ENCODE assay signal across 12 cellular contexts in the genomic region with DNA sequence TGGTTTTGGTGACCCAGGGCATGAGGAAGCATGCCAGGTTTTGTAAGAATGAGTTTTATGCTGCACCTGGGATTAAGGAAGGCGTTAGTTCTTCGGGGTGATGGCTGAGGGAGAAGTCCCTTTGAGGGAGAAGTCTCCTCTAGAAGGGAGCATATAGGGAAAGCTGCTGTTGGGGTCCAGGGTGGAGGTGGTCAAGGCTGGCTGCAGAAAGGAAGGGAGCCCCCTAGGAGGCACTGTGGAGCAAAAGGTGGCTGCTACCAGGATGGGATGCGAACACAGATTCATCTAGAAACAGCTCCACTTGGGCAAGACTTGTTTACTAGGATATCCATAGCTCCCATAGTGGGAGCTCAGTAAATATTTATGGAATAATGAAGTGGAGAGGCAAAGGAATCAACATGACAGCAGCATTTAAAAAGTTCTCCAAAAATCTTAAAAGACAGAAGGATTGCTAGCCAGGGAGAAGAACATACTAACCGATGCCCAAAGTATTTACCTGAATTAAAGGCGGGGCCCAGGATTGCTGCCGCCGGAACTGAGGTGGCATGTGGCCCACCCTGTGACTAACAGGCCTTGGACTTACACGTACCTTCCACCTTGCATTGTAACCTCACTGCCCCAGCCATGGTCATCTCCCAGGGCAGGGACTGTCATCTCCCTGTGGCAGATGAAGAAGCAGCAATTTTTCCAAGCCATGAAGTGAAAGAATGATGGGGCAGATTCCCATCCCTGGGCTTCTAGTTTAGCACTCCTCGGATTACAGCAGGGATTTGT. TPM values are rescaled to one million over a fixed set of nuclear protein-coding genes. Genes with fewer than 3 reads are reported as not detected.
DNase-seq lines count a peak whose midpoint lies in the region; ATAC-seq, FAIRE-seq and TF ChIP-seq lines count a peak whose summit lies in the region.
"Had no signal": no experiment of that assay in that cellular context is flagged by ENCODE, and none has a peak within 500 bp of the region (broad histone marks: within the 10 kb centered on the region; RNA-seq: fewer than 3 reads in every experiment).

No MANE protein-coding gene starts in this region.

- H3K9me3 ChIP-seq in cardiac muscle cell (ENCODE audit: low read depth) (no peaks in the 10 kb centered on the region), right atrium auricular region (no peaks in the 10 kb centered on the region), adipocyte (ENCODE audit: control insufficient read depth, low read length) (no peaks in the 10 kb centered on the region), keratinocyte (ENCODE audit: control insufficient read depth, low read depth, low read length) (no peaks in the 10 kb centered on the region)
- H3K9me3 ChIP-seq: BLaER1 had no signal

- no peaks in the 10 kb centered on the region for H3K36me3 ChIP-seq in cardiac muscle cell
- peaks cover 10% of the 10 kb centered on the region for H3K36me3 ChIP-seq in right atrium auricular region
- peaks cover 86% of the 10 kb centered on the region for H3K36me3 ChIP-seq in adipocyte (ENCODE audit: control insufficient read depth, insufficient read depth, low read length, severe bottlenecking)
- H3K36me3 ChIP-seq in keratinocyte (ENCODE audit: control insufficient read depth in 2 of 2, extremely low read depth in 1 of 2, insufficient read depth in 2 of 2, low read length in 2 of 2): no peaks in the 10 kb centered on the region
- H3K36me3 ChIP-seq: BLaER1 had no signal

- H4K20me1 ChIP-seq in keratinocyte (ENCODE audit: control insufficient read depth, extremely low read depth, insufficient read depth, low read length): no peaks in the 10 kb centered on the region
- H4K20me1 ChIP-seq: BLaER1 had no signal

- H3K9me1 ChIP-seq in keratinocyte (ENCODE audit: control insufficient read depth, extremely low read depth, insufficient read depth, low read length): no peaks in the 10 kb centered on the region

- no peak overlapping the region for H2AFZ ChIP-seq in keratinocyte (ENCODE audit: control insufficient read depth, low read length)

- peak overlapping the region; percentile 79 for H3K27ac ChIP-seq in cardiac muscle cell
- H3K27ac ChIP-seq in right atrium auricular region: peak overlapping the region in 1 of 2 donors; percentile 54
- H3K27ac ChIP-seq in keratinocyte (ENCODE audit: control insufficient read depth, insufficient read depth, low read length): peak overlapping the region; percentile 30
- H3K27ac ChIP-seq in coronary artery: no peak overlapping the region
- H3K27ac ChIP-seq: BLaER1 had no signal

- peak overlapping the region; percentile 37 for H3K4me2 ChIP-seq in keratinocyte (ENCODE audit: control insufficient read depth, extremely low read depth, insufficient read depth, low read depth, low read length)

- no peak for ATAC-seq in stimulated activated naive CD8-positive, alpha-beta T cell treated with anti-CD3 and anti-CD28 coated beads, Interleukin-15, Interleukin-2, amounts not matched to agents 100 U/mL and 50 U/mL, for 24 hours
- no peak for ATAC-seq in HG02642 (IDR thresholded peaks at IDR 0.05; ENCODE audit: poor library complexity, unreplicated experiment)

- FAIRE-seq in keratinocyte (lab: Jason Lieb, UNC): no peak
- FAIRE-seq: GM18507 had no signal

- dilution Hi-C loops in keratinocyte (cut with MboI; ENCODE audit: extremely low pct_ligation_motif_present, low sequenced_read_pairs): no loop called here

- no peaks in the 10 kb centered on the region for H3K79me2 ChIP-seq in keratinocyte (ENCODE audit: control insufficient read depth, insufficient read depth, low read length)

- H3K27me3 ChIP-seq in cardiac muscle cell (no peaks in the 10 kb centered on the region), right atrium auricular region (no peaks in the 10 kb centered on the region), adipocyte (replicated peaks; ENCODE audit: control insufficient read depth, insufficient read depth, low read length) (no peaks in the 10 kb centered on the region), keratinocyte (ENCODE audit: control insufficient read depth, extremely low read depth, insufficient read depth, low read length) (no peaks in the 10 kb centered on the region)
- H3K27me3 ChIP-seq: BLaER1 had no signal

- peak; percentile 56 for TF ChIP-seq CTCF in cardiac muscle cell (IDR thresholded peaks at IDR 0.05; ENCODE audit: low read depth, low read length)
- peak in 1 of 2 donors; percentile 31 for TF ChIP-seq CTCF in right atrium auricular region (IDR thresholded peaks at IDR 0.05)
- peak; percentile 25 to 53 (median 37) for TF ChIP-seq CTCF in keratinocyte (optimal IDR thresholded peaks at IDR 0.05 in 1 of 3, IDR thresholded peaks at IDR 0.05 in 1 of 3, conservative IDR thresholded peaks at IDR 0.05 in 1 of 3; ENCODE audit: extremely low read depth in 1 of 3, insufficient read depth in 2 of 3, low read length in 3 of 3)
- TF ChIP-seq CTCF in coronary artery (IDR thresholded peaks at IDR 0.05): no peak

- H3K4me1 ChIP-seq in cardiac muscle cell (ENCODE audit: low read depth) (peaks cover 31% of the 10 kb centered on the region), right atrium auricular region (peaks cover 0 to 42% of the 10 kb centered on the region in 2 donors), adipocyte (ENCODE audit: control insufficient read depth, insufficient read depth, low read length) (peaks cover 46% of the 10 kb centered on the region), keratinocyte (ENCODE audit: control insufficient read depth, extremely low read depth, insufficient read depth, low read length) (peaks cover 60% of the 10 kb centered on the region)

- no peak overlapping the region for H3K4me3 ChIP-seq in cardiac muscle cell
- no peak overlapping the region for H3K4me3 ChIP-seq in right atrium auricular region
- H3K4me3 ChIP-seq in adipocyte (ENCODE audit: low read length): no peak overlapping the region
- H3K4me3 ChIP-seq in keratinocyte (ENCODE audit: control insufficient read depth in 2 of 3, extremely low read depth in 1 of 3, insufficient read depth in 2 of 3, low read depth in 1 of 3, low read length in 3 of 3): no peak overlapping the region
- H3K4me3 ChIP-seq in coronary artery: no peak overlapping the region
- H3K4me3 ChIP-seq: BLaER1 had no signal

- DNase-seq in cardiac muscle cell (ENCODE audit: low read depth in 1 of 2, low spot score in 1 of 2) (peak in 1 of 2 donors; percentile 28), right atrium auricular region (ENCODE audit: low spot score) (no peak), adipocyte (ENCODE audit: low read depth) (peak; percentile 24), keratinocyte (ENCODE audit: low read depth, low spot score) (no peak), KG1 (lab: John Stamatoyannopoulos, UW) (no peak), coronary artery (ENCODE audit: low spot score) (no peak)
- no peak for DNase-seq in stimulated activated naive CD8-positive, alpha-beta T cell treated with anti-CD3 and anti-CD28 coated beads, Interleukin-15, Interleukin-2, amounts not matched to agents 100 U/mL and 50 U/mL, for 24 hours
- DNase-seq: cortex of kidney, NCI-H2171 treated with DMSO at 0.1 percent for 48 hours had no signal

- H3K9ac ChIP-seq in adipocyte (ENCODE audit: low read length): peak overlapping the region; percentile 3
- peak overlapping the region; percentile 16 for H3K9ac ChIP-seq in keratinocyte (ENCODE audit: control insufficient read depth, extremely low read depth, insufficient read depth, low read length)
- H3K9ac ChIP-seq: BLaER1 had no signal

RNA-seq across cellular contexts. Expression of a gene that starts 7.1 kb away (rescaled TPM):
- total RNA-seq in cardiac muscle cell: 1.5 and 6.2 TPM in 2 replicates
- 4.0 and 4.4 TPM in 2 replicates for polyA plus RNA-seq in cardiac muscle cell
- 1 to 10 TPM; 5.0 to 9.9 TPM for total RNA-seq in right atrium auricular region
- polyA plus RNA-seq in keratinocyte: 34.2 to 54.4 TPM (median 45.6 TPM) in 3 replicates
- 25.8 TPM for polyA plus RNA-seq in keratinocyte (2011; ENCODE audit: low read depth)
- 10.9 and 27.6 TPM in 2 replicates for polyA plus RNA-seq in keratinocyte (2011; cell fraction: cytosol; rRNA removed)
- 46.1 and 58.3 TPM in 2 replicates for polyA plus RNA-seq in keratinocyte (2011; cell fraction: nucleus; rRNA removed)
- 23.6 and 46.0 TPM in 2 replicates for polyA plus RNA-seq in keratinocyte (2012; ENCODE audit: low replicate concordance)
- polyA minus RNA-seq in keratinocyte: 19.9 to 31.9 TPM (median 22.2 TPM) in 3 replicates
- polyA minus RNA-seq in keratinocyte (2011; cell fraction: cytosol; rRNA and poly(A)+ RNA removed): 29.7 TPM
- 65.9 and 91.0 TPM in 2 replicates for polyA minus RNA-seq in keratinocyte (2011; cell fraction: nucleus; rRNA and poly(A)+ RNA removed)

RNA-seq across cellular contexts. Expression of a gene that starts 22.7 kb away (rescaled TPM):
- total RNA-seq in cardiac muscle cell (37.5 and 44.3 TPM in 2 replicates), right atrium auricular region (100 to 1,000 TPM; 131 to 136 TPM)
- polyA plus RNA-seq in cardiac muscle cell (39.9 and 55.2 TPM in 2 replicates), keratinocyte (54.5 to 116 TPM (median 59.2 TPM) in 3 replicates)
- polyA plus RNA-seq in keratinocyte (2011; ENCODE audit: low read depth): 4.4 TPM
- 38.6 and 47.6 TPM in 2 replicates for polyA plus RNA-seq in keratinocyte (2011; cell fraction: cytosol; rRNA removed)
- 76.5 and 87.0 TPM in 2 replicates for polyA plus RNA-seq in keratinocyte (2011; cell fraction: nucleus; rRNA removed)
- 2.6 and 96.3 TPM in 2 replicates for polyA plus RNA-seq in keratinocyte (2012; ENCODE audit: low replicate concordance)
- polyA minus RNA-seq in keratinocyte: 113 to 159 TPM (median 124 TPM) in 3 replicates
- polyA minus RNA-seq in keratinocyte (2011; cell fraction: cytosol; rRNA and poly(A)+ RNA removed): 68.7 TPM
- polyA minus RNA-seq in keratinocyte (2011; cell fraction: nucleus; rRNA and poly(A)+ RNA removed): 96.4 and 150 TPM in 2 replicates

Comparison
In these comparisons a context has a peak if more than half of its experiments do, and no peak if none do; other contexts are left out.
1. H3K27ac ChIP-seq: peak in cardiac muscle cell (single experiment) and keratinocyte (single experiment); none in coronary artery (0 of 2).